In the genomic region with DNA sequence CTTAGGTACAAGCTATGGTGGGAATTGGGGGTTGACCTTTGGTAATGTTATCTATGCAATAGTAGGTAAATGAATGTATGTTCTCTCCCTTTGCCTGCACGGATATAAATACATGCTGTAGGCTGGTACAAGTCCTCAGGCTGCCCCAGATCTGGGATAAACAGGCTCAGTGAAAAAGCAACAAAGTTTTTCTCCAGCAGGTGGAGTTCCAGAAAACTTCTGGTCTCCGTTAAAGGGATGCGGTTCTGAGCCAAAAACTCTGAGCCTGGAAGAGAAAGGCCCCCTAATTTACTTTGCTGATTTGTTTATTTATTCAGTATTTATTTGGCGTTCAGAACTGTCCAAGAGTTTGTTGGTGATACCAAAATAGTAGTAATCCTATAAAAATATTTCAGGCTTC, we compare ENCODE assay signal across 9 cellular contexts.
DNase-seq lines count a peak whose midpoint lies in the region; ATAC-seq, FAIRE-seq and TF ChIP-seq lines count a peak whose summit lies in the region.
"Had no signal": no experiment of that assay in that cellular context is flagged by ENCODE, and none has a peak within 500 bp of the region (broad histone marks: within the 10 kb centered on the region; RNA-seq: fewer than 3 reads in every experiment).

No MANE protein-coding gene starts in this region.

- CTCF ChIA-PET in PC-9 (lab: Charles Lee), result no interaction called here

- DNase-seq in PC-9, result no peak
- DNase-seq in hepatic stellate cell (ENCODE audit: low spot score), result peak; percentile 8
- peak; percentile 7 for DNase-seq in small intestine
- DNase-seq in effector memory CD8-positive, alpha-beta T cell, result no peak
- no peak for DNase-seq in NCI-H748 treated with DMSO at 0.1 percent for 48 hours (lab: John Stamatoyannopoulos, UW)
- DNase-seq: activated gamma-delta T cell treated with Interleukin-2 at 50 U/mL for 16 hours, HCEC 1CT had no signal

- H3K27me3 ChIP-seq in PC-9 (ENCODE audit: insufficient read depth, low read depth), result no peaks in the 10 kb centered on the region
- no peaks in the 10 kb centered on the region for H3K27me3 ChIP-seq in small intestine (ENCODE audit: control insufficient read depth in 2 of 2, insufficient read depth in 2 of 2, low read length in 2 of 2)

- H3K36me3 ChIP-seq in PC-9 (ENCODE audit: low read depth) (no peaks in the 10 kb centered on the region), small intestine (ENCODE audit: control insufficient read depth in 2 of 2, insufficient read depth in 2 of 2, low read length in 2 of 2) (no peaks in the 10 kb centered on the region)

- POLR2A ChIA-PET in PC-9 (lab: Charles Lee; ENCODE audit: unreplicated experiment), result no interaction called here

- peaks cover 0 to 3% of the 10 kb centered on the region in 2 donors for H3K9me3 Mint-ChIP-seq in effector memory CD8-positive, alpha-beta T cell

- H3K9me2 ChIP-seq in PC-9 (ENCODE audit: insufficient read depth), result no peaks in the 10 kb centered on the region

- no peaks in the 10 kb centered on the region for H4K20me1 ChIP-seq in PC-9 (ENCODE audit: insufficient read depth)

- H3K79me2 ChIP-seq in PC-9 (ENCODE audit: low read depth), result no peaks in the 10 kb centered on the region

- H3K4me1 ChIP-seq in PC-9 (replicated peaks; ENCODE audit: insufficient read depth), result no peaks in the 10 kb centered on the region
- no peaks in the 10 kb centered on the region for H3K4me1 ChIP-seq in small intestine (ENCODE audit: control insufficient read depth in 2 of 2, insufficient read depth in 1 of 2, low read depth in 1 of 2, low read length in 1 of 2)

- no peak for FAIRE-seq in small intestine (lab: Jason Lieb, UNC)

- no peaks in the 10 kb centered on the region for H3F3A ChIP-seq in PC-9 (ENCODE audit: insufficient read depth, low read depth)

- intact Hi-C loops in PC-9 (cut with micrococcal nuclease; ENCODE audit: unreplicated experiment), result no loop called here

- H3K27ac Mint-ChIP-seq in effector memory CD8-positive, alpha-beta T cell, result no peak overlapping the region

- TF ChIP-seq CTCF in PC-9 (conservative IDR thresholded peaks at IDR 0.05), result peak; percentile 36

- H3K27ac ChIP-seq in PC-9 (no peak overlapping the region), small intestine (ENCODE audit: low read depth in 1 of 2, low read length in 1 of 2) (no peak overlapping the region)

- peaks cover 29 to 32% of the 10 kb centered on the region in 2 donors for H3K27me3 Mint-ChIP-seq in effector memory CD8-positive, alpha-beta T cell

- no peaks in the 10 kb centered on the region for H3K36me3 Mint-ChIP-seq in effector memory CD8-positive, alpha-beta T cell (ENCODE audit: insufficient read depth)

- no peak overlapping the region for H3K4me3 Mint-ChIP-seq in effector memory CD8-positive, alpha-beta T cell

- no TSS peak for BruUV-seq in PC-9 (replicated peaks; lab: Mats Ljungman, UMichigan)

- H3K4me3 ChIP-seq in PC-9 (no peak overlapping the region), small intestine (ENCODE audit: low read depth in 1 of 2, low read length in 2 of 2) (no peak overlapping the region)

- no peak overlapping the region for H2AFZ ChIP-seq in PC-9

- ATAC-seq in GM18519 (IDR thresholded peaks at IDR 0.05; ENCODE audit: low FRiP score, unreplicated experiment) (peak; percentile 43), GM18861 (IDR thresholded peaks at IDR 0.05; ENCODE audit: unreplicated experiment) (no peak)
- no peak for ATAC-seq in effector memory CD8-positive, alpha-beta T cell (replicated peaks)

- no peak overlapping the region for H3K4me2 ChIP-seq in PC-9

- WGBS in small intestine, 3 donors, result 15 to 20% (median 16%) methylated on average over 4 of the region's 4 CpGs

- no peaks in the 10 kb centered on the region for H3K4me1 Mint-ChIP-seq in effector memory CD8-positive, alpha-beta T cell (ENCODE audit: low read depth in 2 of 2)

- H3K9me3 ChIP-seq in PC-9 (ENCODE audit: insufficient read depth, low read depth) (no peaks in the 10 kb centered on the region), small intestine (ENCODE audit: control insufficient read depth, low read depth) (no peaks in the 10 kb centered on the region)

Comparison
In these comparisons a context has a peak if more than half of its experiments do, and no peak if none do; other contexts are left out.
1. DNase-seq: peak in hepatic stellate cell (single experiment) and small intestine (single experiment); none in PC-9 (0 of 2), effector memory CD8-positive, alpha-beta T cell (0 of 3) and NCI-H748 treated with DMSO at 0.1 percent for 48 hours (single experiment).